In genomic region chr12:104049278-104050257, GRCh38 we compare ENCODE assay signal across 8 cellular contexts. TPM values are rescaled to one million over a fixed set of nuclear protein-coding genes. Genes with fewer than 3 reads are reported as not detected.
DNase-seq lines count a peak whose midpoint lies in the region; ATAC-seq and TF ChIP-seq lines count a peak whose summit lies in the region.

Gene GLT8D2 (minus strand): TSS chr12:104050187. CDS start chr12:104019648, 30,539 bp downstream.

- intact Hi-C loops in lower lobe of right lung (cut with DNase I) (no loop called here), transverse colon (cut with DNase I; ENCODE audit: low total_unique reads) (no loop called here)

- H3K27me3 ChIP-seq in lower lobe of right lung (ENCODE audit: low read depth) (peaks cover 12% of the 10 kb centered on the region), transverse colon (peaks cover 34% of the 10 kb centered on the region)

- no peak for TF ChIP-seq POLR2A in transverse colon (IDR thresholded peaks at IDR 0.05)

- H3K27ac ChIP-seq in coronary artery (peak within 1 kb of the TSS; percentile 72 to 76), lower lobe of right lung (peak within 1 kb of the TSS; percentile 57), transverse colon (peak within 1 kb of the TSS; percentile 63 to 89 (median 80))

- peak; percentile 75 to 82 for ATAC-seq in lower lobe of right lung

- TF ChIP-seq CTCF in coronary artery (IDR thresholded peaks at IDR 0.05), result no peak
- TF ChIP-seq CTCF in lower lobe of right lung (IDR thresholded peaks at IDR 0.05), result no peak
- TF ChIP-seq CTCF in transverse colon (IDR thresholded peaks at IDR 0.05), result no peak
- no peak for TF ChIP-seq CTCF in GM13976 (IDR thresholded peaks at IDR 0.05; ENCODE audit: borderline replicate concordance, control extremely low read depth, extremely low read depth, insufficient read depth, missing control alignments)

- H3K4me1 ChIP-seq in lower lobe of right lung (peaks cover 9% of the 10 kb centered on the region), transverse colon (peaks cover 3 to 29% (median 12%) of the 10 kb centered on the region in 4 donors)

- peak; percentile 90 for DNase-seq in AG20443 (ENCODE audit: low spot score)
- peak; percentile 66 for DNase-seq in M059J (ENCODE audit: low read depth)
- DNase-seq in coronary artery (ENCODE audit: low spot score), result peak; percentile 81
- peak; percentile 56 for DNase-seq in lower lobe of right lung
- DNase-seq in transverse colon, result peak; percentile 25
- no peak for DNase-seq in NCI-H1048 (lab: John Stamatoyannopoulos, UW)
- DNase-seq in cortex of kidney (lab: John Stamatoyannopoulos, UW), result no peak
- no peak for DNase-seq in GM13976 (ENCODE audit: low spot score)

- in situ Hi-C loops in transverse colon (cut with MboI; ENCODE audit: low pct_ligation_motif_present in 1 of 4, low pct_unique_long_range_greater_than_20kb in 1 of 4, low sequenced_read_pairs in 3 of 4) (no loop called here), GM13976 (cut with MboI; ENCODE audit: low sequenced_read_pairs, unreplicated experiment) (no loop called here)

- H3K9me3 ChIP-seq in lower lobe of right lung, result no peaks in the 10 kb centered on the region
- H3K9me3 ChIP-seq in transverse colon, result no peaks in the 10 kb centered on the region

- TF ChIP-seq EP300 in transverse colon (IDR thresholded peaks at IDR 0.05; ENCODE audit: low read depth), result no peak

- H3K36me3 ChIP-seq in lower lobe of right lung (no peaks in the 10 kb centered on the region), transverse colon (no peaks in the 10 kb centered on the region)

- H3K4me3 ChIP-seq in coronary artery, result peak within 1 kb of the TSS; percentile 67
- H3K4me3 ChIP-seq in lower lobe of right lung, result peak within 1 kb of the TSS; percentile 47
- H3K4me3 ChIP-seq in transverse colon, result peak within 1 kb of the TSS; percentile 32 to 51 (median 35)

- 10 to 13% methylated on average over 14 to 31 of the region's 31 CpGs for WGBS in transverse colon (ENCODE audit: low coverage in 1 of 2), 2 donors

RNA-seq across cellular contexts. Expression of gene GLT8D2, which starts in this region (rescaled TPM):
- 6.0 and 10.7 TPM in 2 replicates for total RNA-seq in M059J (2014; rRNA removed; shearing (Covaris generic))
- total RNA-seq in lower lobe of right lung (10.5 TPM), transverse colon (10 to 100 TPM in 1 of 4 donors, 1 to 10 TPM in 3; 1.1 to 21.3 (median 3.8) TPM)

Comparison
In these comparisons a context has a peak if more than half of its experiments do, and no peak if none do; other contexts are left out.
1. DNase-seq: peak in AG20443 (single experiment), M059J (single experiment), coronary artery (single experiment), lower lobe of right lung (single experiment) and transverse colon (single experiment); none in NCI-H1048 (single experiment), cortex of kidney (single experiment) and GM13976 (single experiment).
2. Peak in every context shown above with its lines, with median percentiles within 50 percentile points of each other: H3K27ac ChIP-seq and H3K4me3 ChIP-seq.